ENCODE assay signal across 1 cellular context in the genomic region with DNA sequence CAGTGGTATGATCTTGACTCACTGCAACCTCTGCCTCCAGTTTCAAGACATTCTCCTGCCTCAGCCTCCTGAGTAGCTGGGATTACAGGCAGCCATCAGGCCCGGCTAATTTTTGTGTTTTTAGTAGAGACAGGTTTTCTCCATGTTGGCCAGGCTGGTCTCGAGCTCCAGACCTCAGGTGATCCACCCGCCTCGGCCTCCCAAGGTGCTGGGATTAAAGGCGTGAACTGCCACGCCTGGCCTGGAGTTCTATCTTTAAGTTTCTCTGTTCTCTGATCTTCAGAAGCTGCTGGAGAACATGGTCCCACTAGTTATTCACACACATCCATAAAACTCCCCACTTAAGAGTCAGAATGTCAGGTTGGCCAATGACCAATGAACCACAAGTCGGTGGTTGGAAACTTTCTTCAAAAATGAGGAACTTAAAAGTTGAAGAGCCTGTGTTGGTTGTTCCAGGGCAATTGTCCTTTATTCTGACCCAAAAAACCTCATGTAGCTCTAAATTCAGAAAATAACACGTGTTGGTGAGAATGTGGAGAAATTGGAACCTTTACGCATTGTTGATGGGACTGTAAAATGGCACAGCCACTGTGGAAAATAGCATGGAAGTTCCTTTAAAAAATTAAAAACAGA.
TF ChIP-seq lines count a peak whose summit lies in the region.

No MANE protein-coding gene starts in this region.

TF ChIP-seq in IMR-90, 13 proteins besides CTCF, POLR2A, EP300 and RAD21:
- TF ChIP-seq RCOR1 (IDR thresholded peaks at IDR 0.05; ENCODE audit: insufficient replicate concordance, low read length) (no peak), SMC3 (IDR thresholded peaks at IDR 0.05; ENCODE audit: low read depth, low read length) (no peak), MAFK (IDR thresholded peaks at IDR 0.05; ENCODE audit: low read depth, low read length) (no peak), BHLHE40 (IDR thresholded peaks at IDR 0.05; ENCODE audit: low read depth, low read length) (no peak), CHD1 (IDR thresholded peaks at IDR 0.05; ENCODE audit: low read depth, low read length) (no peak), MAZ (IDR thresholded peaks at IDR 0.05; ENCODE audit: borderline replicate concordance, low read depth, low read length) (no peak), MXI1 (IDR thresholded peaks at IDR 0.05; ENCODE audit: borderline replicate concordance, low read depth, low read length) (no peak)
- TF ChIP-seq, protein P1, sequence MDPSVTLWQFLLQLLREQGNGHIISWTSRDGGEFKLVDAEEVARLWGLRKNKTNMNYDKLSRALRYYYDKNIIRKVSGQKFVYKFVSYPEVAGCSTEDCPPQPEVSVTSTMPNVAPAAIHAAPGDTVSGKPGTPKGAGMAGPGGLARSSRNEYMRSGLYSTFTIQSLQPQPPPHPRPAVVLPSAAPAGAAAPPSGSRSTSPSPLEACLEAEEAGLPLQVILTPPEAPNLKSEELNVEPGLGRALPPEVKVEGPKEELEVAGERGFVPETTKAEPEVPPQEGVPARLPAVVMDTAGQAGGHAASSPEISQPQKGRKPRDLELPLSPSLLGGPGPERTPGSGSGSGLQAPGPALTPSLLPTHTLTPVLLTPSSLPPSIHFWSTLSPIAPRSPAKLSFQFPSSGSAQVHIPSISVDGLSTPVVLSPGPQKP (IDR thresholded peaks at IDR 0.05; ENCODE audit: borderline replicate concordance, low read depth, low read length): no peak
